In the genomic region with DNA sequence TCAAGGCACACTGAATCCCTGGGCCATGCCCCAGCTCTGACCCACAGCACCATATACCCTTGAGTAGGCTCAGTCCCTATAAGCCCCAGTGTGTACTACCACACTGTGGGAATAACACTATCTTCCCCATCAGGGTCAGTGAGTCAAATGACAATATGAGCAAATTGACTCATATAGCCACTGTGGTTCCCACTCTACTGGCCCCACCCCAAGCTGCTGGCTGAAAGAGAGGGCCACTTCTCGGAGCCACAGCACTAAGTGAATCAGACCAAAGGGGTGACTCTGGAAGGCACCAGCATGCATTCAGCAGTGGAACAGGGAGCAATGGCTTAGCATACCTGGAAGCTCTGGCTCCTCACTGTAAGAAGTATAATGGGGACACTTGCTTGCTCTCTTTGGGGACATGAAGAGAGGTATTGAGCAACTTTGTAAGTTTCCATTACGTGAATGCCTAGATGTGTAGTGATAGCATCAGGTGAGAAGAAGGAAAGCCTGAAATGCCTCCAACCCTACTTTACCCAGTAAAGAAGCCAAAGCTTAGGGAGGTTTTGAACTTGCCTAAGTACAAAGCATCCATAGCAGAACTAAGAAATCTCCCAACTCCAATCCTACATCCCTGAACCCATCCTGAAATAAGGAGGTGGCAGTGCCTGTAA, we compare ENCODE assay signal across 1 cellular context.
TF ChIP-seq lines count a peak whose summit lies in the region.

No MANE protein-coding gene starts in this region.

TF ChIP-seq in IMR-90, 13 proteins besides CTCF, POLR2A, EP300 and RAD21 (continued from another document):
- TF ChIP-seq, protein P1, sequence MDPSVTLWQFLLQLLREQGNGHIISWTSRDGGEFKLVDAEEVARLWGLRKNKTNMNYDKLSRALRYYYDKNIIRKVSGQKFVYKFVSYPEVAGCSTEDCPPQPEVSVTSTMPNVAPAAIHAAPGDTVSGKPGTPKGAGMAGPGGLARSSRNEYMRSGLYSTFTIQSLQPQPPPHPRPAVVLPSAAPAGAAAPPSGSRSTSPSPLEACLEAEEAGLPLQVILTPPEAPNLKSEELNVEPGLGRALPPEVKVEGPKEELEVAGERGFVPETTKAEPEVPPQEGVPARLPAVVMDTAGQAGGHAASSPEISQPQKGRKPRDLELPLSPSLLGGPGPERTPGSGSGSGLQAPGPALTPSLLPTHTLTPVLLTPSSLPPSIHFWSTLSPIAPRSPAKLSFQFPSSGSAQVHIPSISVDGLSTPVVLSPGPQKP (IDR thresholded peaks at IDR 0.05; ENCODE audit: borderline replicate concordance, low read depth, low read length): no peak
- TF ChIP-seq MXI1 (IDR thresholded peaks at IDR 0.05; ENCODE audit: borderline replicate concordance, low read depth, low read length) (no peak), CEBPB (IDR thresholded peaks at IDR 0.05; ENCODE audit: low read depth, low read length) (peak; percentile 71), NFE2L2 (IDR thresholded peaks at IDR 0.05; ENCODE audit: low read depth, low read length) (no peak), MAZ (IDR thresholded peaks at IDR 0.05; ENCODE audit: borderline replicate concordance, low read depth, low read length) (no peak), FOS (IDR thresholded peaks at IDR 0.05; ENCODE audit: low read depth, low read length) (peak; percentile 25; the same call in 1 of the 2 replicates), CHD1 (IDR thresholded peaks at IDR 0.05; ENCODE audit: low read depth, low read length) (no peak), RCOR1 (IDR thresholded peaks at IDR 0.05; ENCODE audit: insufficient replicate concordance, low read length) (peak; percentile 41), RFX5 (IDR thresholded peaks at IDR 0.05; ENCODE audit: low read depth, low read length) (no peak), MAFK (IDR thresholded peaks at IDR 0.05; ENCODE audit: low read depth, low read length) (no peak)
- TF ChIP-seq, protein P2, sequence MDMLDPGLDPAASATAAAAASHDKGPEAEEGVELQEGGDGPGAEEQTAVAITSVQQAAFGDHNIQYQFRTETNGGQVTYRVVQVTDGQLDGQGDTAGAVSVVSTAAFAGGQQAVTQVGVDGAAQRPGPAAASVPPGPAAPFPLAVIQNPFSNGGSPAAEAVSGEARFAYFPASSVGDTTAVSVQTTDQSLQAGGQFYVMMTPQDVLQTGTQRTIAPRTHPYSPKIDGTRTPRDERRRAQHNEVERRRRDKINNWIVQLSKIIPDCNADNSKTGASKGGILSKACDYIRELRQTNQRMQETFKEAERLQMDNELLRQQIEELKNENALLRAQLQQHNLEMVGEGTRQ (IDR thresholded peaks at IDR 0.05; ENCODE audit: low read depth, low read length): no peak
